ENCODE assay signal across 1 cellular context in the genomic region with DNA sequence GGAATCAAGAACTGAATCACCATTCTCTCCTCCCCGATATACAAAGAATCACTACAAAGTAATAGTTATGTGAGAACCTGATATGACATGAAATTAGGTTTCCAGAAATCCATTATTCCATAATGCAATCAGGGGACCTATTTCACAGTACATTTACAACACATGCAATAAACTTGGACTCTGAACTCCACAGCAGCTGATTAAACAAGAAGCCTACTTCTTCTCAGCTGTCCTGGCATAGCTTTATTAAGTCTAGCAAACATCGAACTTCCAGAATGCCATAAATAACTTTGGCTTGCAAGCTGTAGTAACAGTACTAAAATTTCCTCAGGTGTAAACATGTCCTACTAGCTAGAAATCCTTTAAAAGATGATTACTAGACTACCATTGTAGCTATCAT.
TF ChIP-seq lines count a peak whose summit lies in the region.

No MANE protein-coding gene starts in this region.

TF ChIP-seq in HepG2, 621 proteins besides CTCF, POLR2A, EP300 and RAD21 (continued from another document and continues in another):
- TF ChIP-seq, protein P1, sequence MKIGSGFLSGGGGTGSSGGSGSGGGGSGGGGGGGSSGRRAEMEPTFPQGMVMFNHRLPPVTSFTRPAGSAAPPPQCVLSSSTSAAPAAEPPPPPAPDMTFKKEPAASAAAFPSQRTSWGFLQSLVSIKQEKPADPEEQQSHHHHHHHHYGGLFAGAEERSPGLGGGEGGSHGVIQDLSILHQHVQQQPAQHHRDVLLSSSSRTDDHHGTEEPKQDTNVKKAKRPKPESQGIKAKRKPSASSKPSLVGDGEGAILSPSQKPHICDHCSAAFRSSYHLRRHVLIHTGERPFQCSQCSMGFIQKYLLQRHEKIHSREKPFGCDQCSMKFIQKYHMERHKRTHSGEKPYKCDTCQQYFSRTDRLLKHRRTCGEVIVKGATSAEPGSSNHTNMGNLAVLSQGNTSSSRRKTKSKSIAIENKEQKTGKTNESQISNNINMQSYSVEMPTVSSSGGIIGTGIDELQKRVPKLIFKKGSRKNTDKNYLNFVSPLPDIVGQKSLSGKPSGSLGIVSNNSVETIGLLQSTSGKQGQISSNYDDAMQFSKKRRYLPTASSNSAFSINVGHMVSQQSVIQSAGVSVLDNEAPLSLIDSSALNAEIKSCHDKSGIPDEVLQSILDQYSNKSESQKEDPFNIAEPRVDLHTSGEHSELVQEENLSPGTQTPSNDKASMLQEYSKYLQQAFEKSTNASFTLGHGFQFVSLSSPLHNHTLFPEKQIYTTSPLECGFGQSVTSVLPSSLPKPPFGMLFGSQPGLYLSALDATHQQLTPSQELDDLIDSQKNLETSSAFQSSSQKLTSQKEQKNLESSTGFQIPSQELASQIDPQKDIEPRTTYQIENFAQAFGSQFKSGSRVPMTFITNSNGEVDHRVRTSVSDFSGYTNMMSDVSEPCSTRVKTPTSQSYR (CRISPR knock-in tag; IDR thresholded peaks at IDR 0.05; ENCODE audit: borderline replicate concordance) = no peak
- TF ChIP-seq CEBPG (CRISPR knock-in tag; IDR thresholded peaks at IDR 0.05) (peak; percentile 82), FOXK1 (CRISPR knock-in tag; IDR thresholded peaks at IDR 0.05; ENCODE audit: borderline replicate concordance, low read depth) (peak; percentile 55; the same call in 1 of the 2 replicates), ZNF589 (CRISPR knock-in tag; conservative IDR thresholded peaks at IDR 0.05) (no peak), FOXA1 (IDR thresholded peaks at IDR 0.05) (no peak), FOXA1 (CRISPR knock-in tag; IDR thresholded peaks at IDR 0.05) (peak; percentile 88), PLRG1 (conservative IDR thresholded peaks at IDR 0.05) (no peak), SAP130 (CRISPR knock-in tag; IDR thresholded peaks at IDR 0.05; ENCODE audit: low read depth) (peak; percentile 71), TARDBP (CRISPR knock-in tag; IDR thresholded peaks at IDR 0.05) (no peak), RXRB (CRISPR knock-in tag; IDR thresholded peaks at IDR 0.05; ENCODE audit: borderline replicate concordance) (0 out of 2 replicates have a peak, but pooled peaks have one; percentile 31), THYN1 (CRISPR knock-in tag; IDR thresholded peaks at IDR 0.05; ENCODE audit: borderline replicate concordance, low read depth) (no peak), ZNF644 (CRISPR knock-in tag; IDR thresholded peaks at IDR 0.05; ENCODE audit: low read depth) (0 out of 2 replicates have a peak, but pooled peaks have one; percentile 39), ZNF776 (CRISPR knock-in tag; IDR thresholded peaks at IDR 0.05) (no peak), ISL2 (CRISPR knock-in tag; IDR thresholded peaks at IDR 0.05) (0 out of 2 replicates have a peak, but pooled peaks have one; percentile 20), SCMH1 (CRISPR knock-in tag; IDR thresholded peaks at IDR 0.05; ENCODE audit: borderline replicate concordance) (no peak), TEAD3 (CRISPR knock-in tag; optimal IDR thresholded peaks at IDR 0.05; ENCODE audit: borderline replicate concordance) (peak; percentile 31), MATR3 (CRISPR knock-in tag; IDR thresholded peaks at IDR 0.05) (no peak), KLF15 (CRISPR knock-in tag; IDR thresholded peaks at IDR 0.05; ENCODE audit: borderline replicate concordance) (no peak), YEATS4 (CRISPR knock-in tag; IDR thresholded peaks at IDR 0.05; ENCODE audit: borderline replicate concordance) (no peak), MIXL1 (CRISPR knock-in tag; IDR thresholded peaks at IDR 0.05) (peak; percentile 46; the same call in 1 of the 2 replicates), TSC22D2 (CRISPR knock-in tag; IDR thresholded peaks at IDR 0.05; ENCODE audit: borderline replicate concordance) (no peak), ZNF749 (CRISPR knock-in tag; IDR thresholded peaks at IDR 0.05; ENCODE audit: borderline replicate concordance) (no peak), ZFP41 (CRISPR knock-in tag; IDR thresholded peaks at IDR 0.05; ENCODE audit: borderline replicate concordance) (no peak)
- TF ChIP-seq, protein P2, sequence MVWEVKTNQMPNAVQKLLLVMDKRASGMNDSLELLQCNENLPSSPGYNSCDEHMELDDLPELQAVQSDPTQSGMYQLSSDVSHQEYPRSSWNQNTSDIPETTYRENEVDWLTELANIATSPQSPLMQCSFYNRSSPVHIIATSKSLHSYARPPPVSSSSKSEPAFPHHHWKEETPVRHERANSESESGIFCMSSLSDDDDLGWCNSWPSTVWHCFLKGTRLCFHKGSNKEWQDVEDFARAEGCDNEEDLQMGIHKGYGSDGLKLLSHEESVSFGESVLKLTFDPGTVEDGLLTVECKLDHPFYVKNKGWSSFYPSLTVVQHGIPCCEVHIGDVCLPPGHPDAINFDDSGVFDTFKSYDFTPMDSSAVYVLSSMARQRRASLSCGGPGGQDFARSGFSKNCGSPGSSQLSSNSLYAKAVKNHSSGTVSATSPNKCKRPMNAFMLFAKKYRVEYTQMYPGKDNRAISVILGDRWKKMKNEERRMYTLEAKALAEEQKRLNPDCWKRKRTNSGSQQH (CRISPR knock-in tag; IDR thresholded peaks at IDR 0.05; ENCODE audit: low read depth) = no peak
- TF ChIP-seq, protein P3, sequence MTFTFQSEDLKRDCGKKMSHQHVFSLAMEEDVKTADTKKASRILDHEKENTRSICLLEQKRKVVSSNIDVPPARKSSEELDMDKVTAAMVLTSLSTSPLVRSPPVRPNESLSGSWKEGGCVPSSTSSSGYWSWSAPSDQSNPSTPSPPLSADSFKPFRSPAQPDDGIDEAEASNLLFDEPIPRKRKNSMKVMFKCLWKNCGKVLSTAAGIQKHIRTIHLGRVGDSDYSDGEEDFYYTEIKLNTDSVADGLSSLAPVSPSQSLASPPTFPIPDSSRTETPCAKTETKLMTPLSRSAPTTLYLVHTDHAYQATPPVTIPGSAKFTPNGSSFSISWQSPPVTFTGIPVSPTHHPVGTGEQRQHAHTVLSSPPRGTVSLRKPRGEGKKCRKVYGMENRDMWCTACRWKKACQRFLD (CRISPR knock-in tag; IDR thresholded peaks at IDR 0.05; ENCODE audit: borderline replicate concordance) = no peak
- TF ChIP-seq, protein P4, sequence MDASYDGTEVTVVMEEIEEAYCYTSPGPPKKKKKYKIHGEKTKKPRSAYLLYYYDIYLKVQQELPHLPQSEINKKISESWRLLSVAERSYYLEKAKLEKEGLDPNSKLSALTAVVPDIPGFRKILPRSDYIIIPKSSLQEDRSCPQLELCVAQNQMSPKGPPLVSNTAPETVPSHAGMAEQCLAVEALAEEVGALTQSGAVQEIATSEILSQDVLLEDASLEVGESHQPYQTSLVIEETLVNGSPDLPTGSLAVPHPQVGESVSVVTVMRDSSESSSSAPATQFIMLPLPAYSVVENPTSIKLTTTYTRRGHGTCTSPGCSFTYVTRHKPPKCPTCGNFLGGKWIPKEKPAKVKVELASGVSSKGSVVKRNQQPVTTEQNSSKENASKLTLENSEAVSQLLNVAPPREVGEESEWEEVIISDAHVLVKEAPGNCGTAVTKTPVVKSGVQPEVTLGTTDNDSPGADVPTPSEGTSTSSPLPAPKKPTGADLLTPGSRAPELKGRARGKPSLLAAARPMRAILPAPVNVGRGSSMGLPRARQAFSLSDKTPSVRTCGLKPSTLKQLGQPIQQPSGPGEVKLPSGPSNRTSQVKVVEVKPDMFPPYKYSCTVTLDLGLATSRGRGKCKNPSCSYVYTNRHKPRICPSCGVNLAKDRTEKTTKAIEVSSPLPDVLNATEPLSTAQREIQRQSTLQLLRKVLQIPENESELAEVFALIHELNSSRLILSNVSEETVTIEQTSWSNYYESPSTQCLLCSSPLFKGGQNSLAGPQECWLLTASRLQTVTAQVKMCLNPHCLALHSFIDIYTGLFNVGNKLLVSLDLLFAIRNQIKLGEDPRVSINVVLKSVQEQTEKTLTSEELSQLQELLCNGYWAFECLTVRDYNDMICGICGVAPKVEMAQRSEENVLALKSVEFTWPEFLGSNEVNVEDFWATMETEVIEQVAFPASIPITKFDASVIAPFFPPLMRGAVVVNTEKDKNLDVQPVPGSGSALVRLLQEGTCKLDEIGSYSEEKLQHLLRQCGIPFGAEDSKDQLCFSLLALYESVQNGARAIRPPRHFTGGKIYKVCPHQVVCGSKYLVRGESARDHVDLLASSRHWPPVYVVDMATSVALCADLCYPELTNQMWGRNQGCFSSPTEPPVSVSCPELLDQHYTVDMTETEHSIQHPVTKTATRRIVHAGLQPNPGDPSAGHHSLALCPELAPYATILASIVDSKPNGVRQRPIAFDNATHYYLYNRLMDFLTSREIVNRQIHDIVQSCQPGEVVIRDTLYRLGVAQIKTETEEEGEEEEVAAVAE (CRISPR knock-in tag; IDR thresholded peaks at IDR 0.05; ENCODE audit: borderline replicate concordance) = no peak
- TF ChIP-seq, protein P5, sequence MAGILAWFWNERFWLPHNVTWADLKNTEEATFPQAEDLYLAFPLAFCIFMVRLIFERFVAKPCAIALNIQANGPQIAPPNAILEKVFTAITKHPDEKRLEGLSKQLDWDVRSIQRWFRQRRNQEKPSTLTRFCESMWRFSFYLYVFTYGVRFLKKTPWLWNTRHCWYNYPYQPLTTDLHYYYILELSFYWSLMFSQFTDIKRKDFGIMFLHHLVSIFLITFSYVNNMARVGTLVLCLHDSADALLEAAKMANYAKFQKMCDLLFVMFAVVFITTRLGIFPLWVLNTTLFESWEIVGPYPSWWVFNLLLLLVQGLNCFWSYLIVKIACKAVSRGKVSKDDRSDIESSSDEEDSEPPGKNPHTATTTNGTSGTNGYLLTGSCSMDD (CRISPR knock-in tag; IDR thresholded peaks at IDR 0.05) = no peak
- TF ChIP-seq, protein P6, sequence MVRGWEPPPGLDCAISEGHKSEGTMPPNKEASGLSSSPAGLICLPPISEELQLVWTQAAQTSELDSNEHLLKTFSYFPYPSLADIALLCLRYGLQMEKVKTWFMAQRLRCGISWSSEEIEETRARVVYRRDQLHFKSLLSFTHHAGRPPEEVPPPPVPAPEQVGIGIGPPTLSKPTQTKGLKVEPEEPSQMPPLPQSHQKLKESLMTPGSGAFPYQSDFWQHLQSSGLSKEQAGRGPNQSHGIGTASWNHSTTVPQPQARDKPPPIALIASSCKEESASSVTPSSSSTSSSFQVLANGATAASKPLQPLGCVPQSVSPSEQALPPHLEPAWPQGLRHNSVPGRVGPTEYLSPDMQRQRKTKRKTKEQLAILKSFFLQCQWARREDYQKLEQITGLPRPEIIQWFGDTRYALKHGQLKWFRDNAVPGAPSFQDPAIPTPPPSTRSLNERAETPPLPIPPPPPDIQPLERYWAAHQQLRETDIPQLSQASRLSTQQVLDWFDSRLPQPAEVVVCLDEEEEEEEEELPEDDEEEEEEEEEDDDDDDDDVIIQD (CRISPR knock-in tag; IDR thresholded peaks at IDR 0.05; ENCODE audit: low read depth) = peak; percentile 87; the same call in 1 of the 2 replicates
- TF ChIP-seq, protein P7, sequence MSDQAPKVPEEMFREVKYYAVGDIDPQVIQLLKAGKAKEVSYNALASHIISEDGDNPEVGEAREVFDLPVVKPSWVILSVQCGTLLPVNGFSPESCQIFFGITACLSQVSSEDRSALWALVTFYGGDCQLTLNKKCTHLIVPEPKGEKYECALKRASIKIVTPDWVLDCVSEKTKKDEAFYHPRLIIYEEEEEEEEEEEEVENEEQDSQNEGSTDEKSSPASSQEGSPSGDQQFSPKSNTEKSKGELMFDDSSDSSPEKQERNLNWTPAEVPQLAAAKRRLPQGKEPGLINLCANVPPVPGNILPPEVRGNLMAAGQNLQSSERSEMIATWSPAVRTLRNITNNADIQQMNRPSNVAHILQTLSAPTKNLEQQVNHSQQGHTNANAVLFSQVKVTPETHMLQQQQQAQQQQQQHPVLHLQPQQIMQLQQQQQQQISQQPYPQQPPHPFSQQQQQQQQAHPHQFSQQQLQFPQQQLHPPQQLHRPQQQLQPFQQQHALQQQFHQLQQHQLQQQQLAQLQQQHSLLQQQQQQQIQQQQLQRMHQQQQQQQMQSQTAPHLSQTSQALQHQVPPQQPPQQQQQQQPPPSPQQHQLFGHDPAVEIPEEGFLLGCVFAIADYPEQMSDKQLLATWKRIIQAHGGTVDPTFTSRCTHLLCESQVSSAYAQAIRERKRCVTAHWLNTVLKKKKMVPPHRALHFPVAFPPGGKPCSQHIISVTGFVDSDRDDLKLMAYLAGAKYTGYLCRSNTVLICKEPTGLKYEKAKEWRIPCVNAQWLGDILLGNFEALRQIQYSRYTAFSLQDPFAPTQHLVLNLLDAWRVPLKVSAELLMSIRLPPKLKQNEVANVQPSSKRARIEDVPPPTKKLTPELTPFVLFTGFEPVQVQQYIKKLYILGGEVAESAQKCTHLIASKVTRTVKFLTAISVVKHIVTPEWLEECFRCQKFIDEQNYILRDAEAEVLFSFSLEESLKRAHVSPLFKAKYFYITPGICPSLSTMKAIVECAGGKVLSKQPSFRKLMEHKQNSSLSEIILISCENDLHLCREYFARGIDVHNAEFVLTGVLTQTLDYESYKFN (CRISPR knock-in tag; conservative IDR thresholded peaks at IDR 0.05) = peak; percentile 59
- TF ChIP-seq, protein P8, sequence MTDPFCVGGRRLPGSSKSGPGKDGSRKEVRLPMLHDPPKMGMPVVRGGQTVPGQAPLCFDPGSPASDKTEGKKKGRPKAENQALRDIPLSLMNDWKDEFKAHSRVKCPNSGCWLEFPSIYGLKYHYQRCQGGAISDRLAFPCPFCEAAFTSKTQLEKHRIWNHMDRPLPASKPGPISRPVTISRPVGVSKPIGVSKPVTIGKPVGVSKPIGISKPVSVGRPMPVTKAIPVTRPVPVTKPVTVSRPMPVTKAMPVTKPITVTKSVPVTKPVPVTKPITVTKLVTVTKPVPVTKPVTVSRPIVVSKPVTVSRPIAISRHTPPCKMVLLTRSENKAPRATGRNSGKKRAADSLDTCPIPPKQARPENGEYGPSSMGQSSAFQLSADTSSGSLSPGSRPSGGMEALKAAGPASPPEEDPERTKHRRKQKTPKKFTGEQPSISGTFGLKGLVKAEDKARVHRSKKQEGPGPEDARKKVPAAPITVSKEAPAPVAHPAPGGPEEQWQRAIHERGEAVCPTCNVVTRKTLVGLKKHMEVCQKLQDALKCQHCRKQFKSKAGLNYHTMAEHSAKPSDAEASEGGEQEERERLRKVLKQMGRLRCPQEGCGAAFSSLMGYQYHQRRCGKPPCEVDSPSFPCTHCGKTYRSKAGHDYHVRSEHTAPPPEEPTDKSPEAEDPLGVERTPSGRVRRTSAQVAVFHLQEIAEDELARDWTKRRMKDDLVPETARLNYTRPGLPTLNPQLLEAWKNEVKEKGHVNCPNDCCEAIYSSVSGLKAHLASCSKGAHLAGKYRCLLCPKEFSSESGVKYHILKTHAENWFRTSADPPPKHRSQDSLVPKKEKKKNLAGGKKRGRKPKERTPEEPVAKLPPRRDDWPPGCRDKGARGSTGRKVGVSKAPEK (CRISPR knock-in tag; IDR thresholded peaks at IDR 0.05; ENCODE audit: borderline replicate concordance) = no peak
- TF ChIP-seq, protein P9, sequence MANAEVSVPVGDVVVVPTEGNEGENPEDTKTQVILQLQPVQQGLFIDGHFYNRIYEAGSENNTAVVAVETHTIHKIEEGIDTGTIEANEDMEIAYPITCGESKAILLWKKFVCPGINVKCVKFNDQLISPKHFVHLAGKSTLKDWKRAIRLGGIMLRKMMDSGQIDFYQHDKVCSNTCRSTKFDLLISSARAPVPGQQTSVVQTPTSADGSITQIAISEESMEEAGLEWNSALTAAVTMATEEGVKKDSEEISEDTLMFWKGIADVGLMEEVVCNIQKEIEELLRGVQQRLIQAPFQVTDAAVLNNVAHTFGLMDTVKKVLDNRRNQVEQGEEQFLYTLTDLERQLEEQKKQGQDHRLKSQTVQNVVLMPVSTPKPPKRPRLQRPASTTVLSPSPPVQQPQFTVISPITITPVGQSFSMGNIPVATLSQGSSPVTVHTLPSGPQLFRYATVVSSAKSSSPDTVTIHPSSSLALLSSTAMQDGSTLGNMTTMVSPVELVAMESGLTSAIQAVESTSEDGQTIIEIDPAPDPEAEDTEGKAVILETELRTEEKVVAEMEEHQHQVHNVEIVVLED (CRISPR knock-in tag; IDR thresholded peaks at IDR 0.05; ENCODE audit: borderline replicate concordance) = 0 out of 2 replicates have a peak, but pooled peaks have one; percentile 21
